Comparison of ENCODE assay signal across 18 cellular contexts in genomic region chr2:105590780-105591660, GRCh38.
A peak's percentile ranks its signal among the peaks of the same experiment; 100 is the strongest.
DNase-seq lines count a peak whose midpoint lies in the region; ATAC-seq and TF ChIP-seq lines count a peak whose summit lies in the region.
"Had no signal": no experiment of that assay in that cellular context is flagged by ENCODE, and none has a peak within 500 bp of the region (broad histone marks: within the 10 kb centered on the region; RNA-seq: fewer than 3 reads in every experiment).

No MANE protein-coding gene starts in this region.

- H3K27ac Mint-ChIP-seq in Caco-2 (ENCODE audit: unreplicated experiment), result peak overlapping the region; percentile 23

- H3K9me3 ChIP-seq in Caco-2 (peaks cover 10% of the 10 kb centered on the region; the same call in 1 of the 2 replicates), aorta (ENCODE audit: control insufficient read depth, low read length) (peaks cover 3% of the 10 kb centered on the region)
- H3K9me3 ChIP-seq: HAP-1 had no signal

- peaks cover 35% of the 10 kb centered on the region for H3K9me3 Mint-ChIP-seq in Caco-2 (ENCODE audit: unreplicated experiment)

- WGBS in aorta, 2 donors, result 79 to 81% methylated on average over 8 of the region's 8 CpGs

- DNase-seq in DMS153 (lab: John Stamatoyannopoulos, UW), result peak; percentile 45
- no peak for DNase-seq in DMS153 treated with DMSO at 0.1 percent for 48 hours (lab: John Stamatoyannopoulos, UW; ENCODE audit: unreplicated experiment)
- DNase-seq in Caco-2, result peak in 1 of 2 experiments; percentile 10
- peak; percentile 81 for DNase-seq in NCI-H748 (lab: John Stamatoyannopoulos, UW; ENCODE audit: unreplicated experiment)
- peak; percentile 46 for DNase-seq in kidney tubule cell (ENCODE audit: low spot score)
- no peak for DNase-seq in aorta
- DNase-seq in activated effector memory CD4-positive, alpha-beta T cell treated with anti-CD3 and anti-CD28 coated beads, Interleukin-2, amount 50 U/mL, for 16 hours, result no peak
- DNase-seq: CD8-positive, alpha-beta memory T cell; Kasumi-1; NCI-H1105 treated with DMSO at 0.1 percent for 48 hours; NCI-H1930; NCI-H2227 treated with DMSO at 0.1 percent for 48 hours; SIG-M5 had no signal

- intact Hi-C loops in Caco-2 (cut with micrococcal nuclease; ENCODE audit: unreplicated experiment) (no loop called here), aorta (cut with DNase I) (no loop called here)

- CTCF ChIA-PET in Caco-2 (lab: Charles Lee), result no interaction called here

- no peak overlapping the region for H3K27ac ChIP-seq in aorta (ENCODE audit: low read depth in 1 of 2, low read length in 2 of 2)
- H3K27ac ChIP-seq: 22Rv1, BLaER1 had no signal

- TF ChIP-seq CTCF in Caco-2 (IDR thresholded peaks at IDR 0.05; ENCODE audit: insufficient read depth in 1 of 2, low read depth in 1 of 2, low read length in 1 of 2, severe bottlenecking in 1 of 2, unreplicated experiment in 1 of 2), result no peak

- no peak overlapping the region for H3K4me3 Mint-ChIP-seq in Caco-2 (ENCODE audit: unreplicated experiment)
- H3K4me3 Mint-ChIP-seq: CD8-positive, alpha-beta memory T cell had no signal

- H3K36me3 Mint-ChIP-seq in Caco-2 (ENCODE audit: insufficient read depth, unreplicated experiment), result no peaks in the 10 kb centered on the region

- H3K4me1 Mint-ChIP-seq in Caco-2 (ENCODE audit: low read depth, unreplicated experiment), result peaks cover 6% of the 10 kb centered on the region
- H3K4me1 Mint-ChIP-seq: CD8-positive, alpha-beta memory T cell had no signal

- ATAC-seq in aorta (ENCODE audit: low FRiP score) (no peak), HG03108 (IDR thresholded peaks at IDR 0.05; ENCODE audit: unreplicated experiment) (no peak)
- ATAC-seq: GM12878 had no signal

- H3K27me3 ChIP-seq in Caco-2 (replicated peaks; ENCODE audit: control insufficient read depth, insufficient read depth, low read length) (no peaks in the 10 kb centered on the region), aorta (ENCODE audit: control insufficient read depth in 1 of 2, insufficient read depth in 2 of 2, low read length in 1 of 2) (no peaks in the 10 kb centered on the region)
- H3K27me3 ChIP-seq: BLaER1 had no signal

- no peaks in the 10 kb centered on the region for H3K27me3 Mint-ChIP-seq in Caco-2 (ENCODE audit: insufficient read depth, unreplicated experiment)

- H3K4me1 ChIP-seq in Caco-2, result no peaks in the 10 kb centered on the region
- no peaks in the 10 kb centered on the region for H3K4me1 ChIP-seq in aorta (ENCODE audit: control insufficient read depth in 1 of 2, insufficient read depth in 2 of 2, low read length in 2 of 2)
- H3K4me1 ChIP-seq: BLaER1 had no signal

- no peak overlapping the region for H3K4me3 ChIP-seq in Caco-2 (ENCODE audit: low read depth, low read length)
- no peak overlapping the region for H3K4me3 ChIP-seq in aorta (ENCODE audit: low read length in 2 of 2)
- H3K4me3 ChIP-seq: BLaER1, GM12878, HAP-1 had no signal

- no TSS peak for BruUV-seq in Caco-2 (replicated peaks; lab: Mats Ljungman, UMichigan)

- H3K36me3 ChIP-seq in Caco-2 (ENCODE audit: control insufficient read depth, insufficient read depth, low read length) (no peaks in the 10 kb centered on the region), aorta (ENCODE audit: control insufficient read depth in 1 of 2, insufficient read depth in 2 of 2, low read length in 1 of 2) (no peaks in the 10 kb centered on the region)
- H3K36me3 ChIP-seq: BLaER1, HAP-1 had no signal

- POLR2A ChIA-PET in Caco-2 (lab: Charles Lee), result no interaction called here

Comparison
In these comparisons a context has a peak if more than half of its experiments do, and no peak if none do; other contexts are left out.
1. DNase-seq: peak in DMS153 (single experiment), NCI-H748 (single experiment) and kidney tubule cell (single experiment); none in DMS153 treated with DMSO at 0.1 percent for 48 hours (single experiment), aorta (0 of 2) and activated effector memory CD4-positive, alpha-beta T cell treated with anti-CD3 and anti-CD28 coated beads, Interleukin-2, amount 50 U/mL, for 16 hours (single experiment).